ENCODE assay signal across 8 cellular contexts in genomic region chr10:6163364-6164270, GRCh38. TPM values are rescaled to one million over a fixed set of nuclear protein-coding genes. Genes with fewer than 3 reads are reported as not detected.
DNase-seq lines count a peak whose midpoint lies in the region; ATAC-seq and TF ChIP-seq lines count a peak whose summit lies in the region.

No MANE protein-coding gene starts in this region.

- H2AFZ ChIP-seq in fibroblast of lung (ENCODE audit: low read length), result peak overlapping the region; percentile 8

- peak overlapping the region; percentile 50 to 70 (median 58) for H3K4me3 ChIP-seq in Peyer's patch
- peak overlapping the region; percentile 66 to 84 (median 76) for H3K4me3 ChIP-seq in fibroblast of lung (replicated peaks in 1 of 4; ENCODE audit: control extremely low read depth in 1 of 4, insufficient read depth in 1 of 4, low read depth in 3 of 4, low read length in 4 of 4)

- in situ Hi-C loops in Caki2 (cut with HindIII; ENCODE audit: low pct_unique_long_range_greater_than_20kb, low sequenced_read_pairs), result no loop called here

- peak overlapping the region; percentile 67 for H3K9ac ChIP-seq in fibroblast of lung (ENCODE audit: insufficient read depth, low read length)

- TF ChIP-seq CTCF in Peyer's patch (IDR thresholded peaks at IDR 0.05), result no peak
- no peak for TF ChIP-seq CTCF in fibroblast of lung (conservative IDR thresholded peaks at IDR 0.05 in 1 of 2, IDR thresholded peaks at IDR 0.05 in 1 of 2; ENCODE audit: low read depth in 1 of 2, low read length in 2 of 2)
- TF ChIP-seq CTCF in nephron (IDR thresholded peaks at IDR 0.05; ENCODE audit: unreplicated experiment in 3 of 3), result no peak

- H3K27me3 ChIP-seq in Peyer's patch (no peaks in the 10 kb centered on the region), fibroblast of lung (ENCODE audit: control insufficient read depth, insufficient read depth, low read length) (no peaks in the 10 kb centered on the region)

- H3K4me1 ChIP-seq in Peyer's patch (peaks cover 0 to 22% (median 4%) of the 10 kb centered on the region in 4 donors), fibroblast of lung (ENCODE audit: control insufficient read depth, extremely low read depth, insufficient read depth, low read length) (peaks cover 3% of the 10 kb centered on the region)

- H3K4me2 ChIP-seq in fibroblast of lung (ENCODE audit: extremely low read depth, insufficient read depth, low read length), result peak overlapping the region; percentile 91

- H3K36me3 ChIP-seq in Peyer's patch (no peaks in the 10 kb centered on the region), fibroblast of lung (ENCODE audit: control insufficient read depth, insufficient read depth, low read length) (no peaks in the 10 kb centered on the region)

- ATAC-seq in GM21360 (IDR thresholded peaks at IDR 0.05; ENCODE audit: unreplicated experiment), result peak; percentile 92

- H3K9me3 Mint-ChIP-seq in nephron, result no peaks in the 10 kb centered on the region

- H3K9me3 ChIP-seq in Peyer's patch, result no peaks in the 10 kb centered on the region
- no peaks in the 10 kb centered on the region for H3K9me3 ChIP-seq in fibroblast of lung (ENCODE audit: control insufficient read depth, insufficient read depth, low read depth, low read length)

- peak; percentile 90 for DNase-seq in Caki2 (ENCODE audit: low read depth)
- peak; percentile 77 for DNase-seq in HT1080 (ENCODE audit: low read depth)
- DNase-seq in Peyer's patch, result peak; percentile 88 to 97 (median 95)
- DNase-seq in activated T-helper 1 cell treated with Interleukin-2 at 50 U/mL for 16 hours (ENCODE audit: low read depth), result peak; percentile 93
- DNase-seq in fibroblast of lung (ENCODE audit: low read depth in 2 of 2), result peak; percentile 82 to 88
- DNase-seq in stimulated activated naive CD4-positive, alpha-beta T cell treated with Interleukin-2 at 50 U/mL for 16 hours (lab: John Stamatoyannopoulos, UW), result peak; percentile 88

- H3K27me3 Mint-ChIP-seq in nephron (ENCODE audit: low read depth), result no peaks in the 10 kb centered on the region

- H3K27ac ChIP-seq in Peyer's patch, result peak overlapping the region; percentile 84 to 98 (median 90)
- peak overlapping the region; percentile 90 for H3K27ac ChIP-seq in fibroblast of lung (ENCODE audit: insufficient read depth, low read length)

- peaks cover 46% of the 10 kb centered on the region for H3K79me2 ChIP-seq in fibroblast of lung (ENCODE audit: control insufficient read depth, insufficient read depth, low read length)

- TF ChIP-seq POLR2A in Peyer's patch (IDR thresholded peaks at IDR 0.05), result peak; percentile 49 to 58

- no peaks in the 10 kb centered on the region for H4K20me1 ChIP-seq in fibroblast of lung (ENCODE audit: control insufficient read depth, extremely low read depth, insufficient read depth, low read length)

- peak overlapping the region; percentile 95 to 99 (median 98) for H3K27ac Mint-ChIP-seq in nephron

- peaks cover 38% of the 10 kb centered on the region for H3K4me1 Mint-ChIP-seq in nephron

- peak overlapping the region; percentile 97 to 98 (median 97) for H3K4me3 Mint-ChIP-seq in nephron

- peaks cover 7% of the 10 kb centered on the region for H3K36me3 Mint-ChIP-seq in nephron (ENCODE audit: low read depth)

RNA-seq across cellular contexts. Expression of gene PFKFB3, which starts 39.1 kb away (rescaled TPM):
- total RNA-seq in Caki2 (2014; rRNA removed; shearing (Covaris generic); ENCODE audit: low replicate concordance), result 40.8 and 58.2 TPM in 2 replicates
- total RNA-seq in HT1080 (2014; rRNA removed; shearing (Covaris generic)), result 27.3 and 32.0 TPM in 2 replicates
- 31.2 and 34.0 TPM in 2 replicates for polyA plus RNA-seq in HT1080 (2015; cell fraction: cytosol; rRNA removed)
- polyA plus RNA-seq in HT1080 (2015; cell fraction: nucleus; rRNA removed), result 37.3 and 39.5 TPM in 2 replicates
- total RNA-seq in Peyer's patch (10 to 100 TPM; 15.2 to 85.0 (median 36.6) TPM), fibroblast of lung (22.9 and 25.8 TPM in 2 replicates)
- polyA plus RNA-seq in fibroblast of lung, result 14.2 and 15.5 TPM in 2 replicates
- 21.8 and 22.1 TPM in 2 replicates for polyA plus RNA-seq in fibroblast of lung (2012)
- polyA minus RNA-seq in fibroblast of lung (ENCODE audit: low replicate concordance), result 36.3 and 37.4 TPM in 2 replicates

Comparison
In these comparisons a context has a peak if more than half of its experiments do, and no peak if none do; other contexts are left out.
1. Peak in every context shown above with its lines: DNase-seq, ATAC-seq, H3K4me3 ChIP-seq and H3K27ac ChIP-seq.